In the genomic region with DNA sequence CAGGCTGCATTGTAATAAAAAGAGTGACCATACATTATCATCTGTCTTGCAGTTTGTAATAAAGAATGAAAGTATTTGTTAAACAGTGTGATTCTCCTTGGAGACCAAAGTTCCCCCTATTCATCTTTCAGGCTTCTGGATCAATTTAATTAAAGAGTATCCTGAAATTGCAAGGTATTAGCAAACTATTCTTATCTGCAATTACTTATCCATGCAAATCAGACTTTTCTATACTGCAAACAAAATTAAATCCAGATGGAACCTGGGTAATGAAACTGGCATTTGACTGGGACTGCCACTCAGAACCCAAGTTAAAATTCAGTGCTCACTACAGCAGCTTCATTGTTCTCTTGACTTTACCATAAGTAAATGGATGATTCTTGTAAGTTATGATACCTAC, we compare ENCODE assay signal across 20 cellular contexts.
"Had no signal": no experiment of that assay in that cellular context is flagged by ENCODE, and none has a peak within 500 bp of the region (broad histone marks: within the 10 kb centered on the region; RNA-seq: fewer than 3 reads in every experiment).

No MANE protein-coding gene starts in this region.

- H3K27me3 ChIP-seq: ascending aorta, gastrocnemius medialis, heart left ventricle, left lung, ovary, tibial nerve had no signal

- H3K4me3 ChIP-seq: ascending aorta, gastrocnemius medialis, heart left ventricle, left lung, ovary, psoas muscle, tibial nerve had no signal

- H3K27ac Mint-ChIP-seq: activated B cell treated with CpG ODN at 0.5 μM for 24 hours; activated CD8-positive, alpha-beta T cell treated with anti-CD3 and anti-CD28 coated beads, Interleukin-2, amount 10 ng/mL, durations not matched to agents 7 days and 5 days had no signal

- DNase-seq: activated B cell treated with CpG ODN at 0.5 μM for 24 hours; activated CD4-positive, alpha-beta T cell treated with anti-CD3 and anti-CD28 coated beads for 48 hours; activated CD8-positive, alpha-beta T cell treated with anti-CD3 and anti-CD28 coated beads, Interleukin-2, amount 10 ng/mL, durations not matched to agents 7 days and 5 days; activated effector memory CD4-positive, alpha-beta T cell treated with Interleukin-2 at 50 U/mL for 16 hours; activated naive CD4-positive, alpha-beta T cell treated with anti-CD3 and anti-CD28 coated beads, Interleukin-2, amount 50 U/mL, for 16 hours; activated T-cell treated with anti-CD3 and anti-CD28 coated beads, Interleukin-2, amount 50 U/mL, for 48 hours; cortex of kidney; gastrocnemius medialis; heart left ventricle; left lung; mammary epithelial cell; ovary; psoas muscle; right cardiac atrium; stimulated activated CD4-positive, alpha-beta T cell treated with anti-CD3 and anti-CD28 coated beads, Interleukin-2, amount 100 ng/mL, for 24 hours; stimulated activated naive CD4-positive, alpha-beta T cell treated with Interleukin-2 at 50 U/mL for 16 hours had no signal

- H3K9me3 ChIP-seq: ascending aorta, gastrocnemius medialis, left lung, ovary, psoas muscle, tibial nerve had no signal

- H3K27me3 Mint-ChIP-seq: activated B cell treated with CpG ODN at 0.5 μM for 24 hours had no signal

- H3K4me3 Mint-ChIP-seq: activated B cell treated with CpG ODN at 0.5 μM for 24 hours; activated CD8-positive, alpha-beta T cell treated with anti-CD3 and anti-CD28 coated beads, Interleukin-2, amount 10 ng/mL, durations not matched to agents 7 days and 5 days had no signal

- H3K27ac ChIP-seq: ascending aorta, gastrocnemius medialis, heart left ventricle, left lung, ovary, psoas muscle, tibial nerve had no signal

- H3K36me3 ChIP-seq: ascending aorta, gastrocnemius medialis, heart left ventricle, left lung, ovary, tibial nerve had no signal

- ATAC-seq: activated CD8-positive, alpha-beta T cell treated with anti-CD3 and anti-CD28 coated beads, Interleukin-2, amount 10 ng/mL, durations not matched to agents 7 days and 5 days; gastrocnemius medialis; heart left ventricle; left lung; psoas muscle; right cardiac atrium had no signal

- H3K9me3 Mint-ChIP-seq: activated B cell treated with CpG ODN at 0.5 μM for 24 hours had no signal

- FAIRE-seq: endometrium, urothelium cell line had no signal
